16 cellular contexts compared by ENCODE assay signal in the genomic region with DNA sequence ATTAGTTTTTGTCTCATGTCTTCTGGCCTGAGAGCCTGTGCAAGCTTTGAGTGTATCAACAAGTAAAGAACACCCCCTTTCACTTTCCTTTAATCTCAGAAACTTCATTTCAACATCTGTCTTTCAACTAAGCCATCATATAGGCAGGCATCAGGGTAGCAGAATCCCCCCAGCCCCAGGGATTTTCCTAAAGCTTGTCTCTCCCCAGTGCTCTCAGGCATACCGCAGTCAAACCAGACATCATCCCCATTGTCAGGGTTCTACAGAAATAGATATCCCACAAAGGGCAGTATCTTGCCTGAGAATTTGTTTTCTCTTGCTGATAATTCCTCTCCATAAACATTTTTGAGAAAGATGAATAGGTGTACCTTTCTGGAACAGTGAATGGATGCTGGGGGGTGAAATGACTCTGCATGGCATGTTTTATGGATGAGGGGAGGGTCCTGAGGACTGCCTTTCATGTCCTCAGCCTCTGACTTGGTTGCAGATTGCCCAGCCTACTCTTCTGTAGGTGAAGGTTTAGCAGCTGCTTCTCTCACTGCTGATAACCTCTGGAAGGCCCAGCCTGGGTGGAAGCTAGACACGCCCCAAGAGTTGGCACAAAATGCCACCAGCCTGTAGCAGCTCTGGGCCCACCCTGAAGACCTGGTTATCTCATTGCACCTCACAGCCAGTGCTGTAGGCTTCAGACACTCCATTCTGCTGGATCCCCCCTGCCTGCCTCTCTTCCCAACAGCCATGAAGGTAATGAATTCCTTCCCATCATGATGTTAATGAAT. TPM values are rescaled to one million over a fixed set of nuclear protein-coding genes. Genes with fewer than 3 reads are reported as not detected.
DNase-seq lines count a peak whose midpoint lies in the region; ATAC-seq, FAIRE-seq and TF ChIP-seq lines count a peak whose summit lies in the region.
"Had no signal": no experiment of that assay in that cellular context is flagged by ENCODE, and none has a peak within 500 bp of the region (broad histone marks: within the 10 kb centered on the region; RNA-seq: fewer than 3 reads in every experiment).

No MANE protein-coding gene starts in this region.

- no peaks in the 10 kb centered on the region for H3K36me3 Mint-ChIP-seq in endodermal cell (ENCODE audit: low read depth)
- H3K36me3 Mint-ChIP-seq: CD8-positive, alpha-beta T cell had no signal

- TF ChIP-seq CTCF in endodermal cell (conservative IDR thresholded peaks at IDR 0.05) (no peak), sigmoid colon (IDR thresholded peaks at IDR 0.05) (no peak)

- DNase-seq in GM12892 (ENCODE audit: insufficient read length): no peak
- peak; percentile 62 for DNase-seq in endodermal cell
- peak; percentile 33 for DNase-seq in sigmoid colon
- no peak for DNase-seq in DMS53 (lab: John Stamatoyannopoulos, UW)
- no peak for DNase-seq in SJCRH30
- DNase-seq: Calu3, MM.1S, NCI-H1092, NCI-H1436 treated with DMSO at 0.1 percent for 48 hours, NCI-H2029, NCI-H526 had no signal

- no peak overlapping the region for H3K4me3 Mint-ChIP-seq in endodermal cell
- H3K4me3 Mint-ChIP-seq: CD8-positive, alpha-beta T cell had no signal

- H3K36me3 ChIP-seq in endodermal cell (ENCODE audit: control insufficient read depth, insufficient read depth, low read length): no peaks in the 10 kb centered on the region
- no peaks in the 10 kb centered on the region for H3K36me3 ChIP-seq in sigmoid colon
- H3K36me3 ChIP-seq in SJCRH30: no peaks in the 10 kb centered on the region
- H3K36me3 ChIP-seq: BLaER1 treated with 17β-estradiol and CSF1 and Interleukin-3, amounts not matched to agents 10 nM and 100 nM; HAP-1 had no signal

- peak overlapping the region; percentile 16 for H3K27ac Mint-ChIP-seq in endodermal cell
- H3K27ac Mint-ChIP-seq: CD8-positive, alpha-beta T cell had no signal

- H3K4me3 ChIP-seq in endodermal cell (ENCODE audit: low read length): no peak overlapping the region
- H3K4me3 ChIP-seq in sigmoid colon: no peak overlapping the region
- H3K4me3 ChIP-seq in SJCRH30: no peak overlapping the region
- H3K4me3 ChIP-seq: BLaER1 treated with 17β-estradiol and CSF1 and Interleukin-3, amounts not matched to agents 10 nM and 100 nM; HAP-1 had no signal

- peaks cover 19% of the 10 kb centered on the region for H3K4me1 ChIP-seq in endodermal cell (ENCODE audit: control insufficient read depth, insufficient read depth, low read length)
- H3K4me1 ChIP-seq in sigmoid colon: peaks cover 0 to 6% (median 2%) of the 10 kb centered on the region in 4 donors
- H3K4me1 ChIP-seq in SJCRH30: no peaks in the 10 kb centered on the region

- no peaks in the 10 kb centered on the region for H3K27me3 Mint-ChIP-seq in endodermal cell (ENCODE audit: insufficient read depth)

- no peak for TF ChIP-seq EP300 in sigmoid colon (IDR thresholded peaks at IDR 0.05)

- H3K27ac ChIP-seq in endodermal cell (ENCODE audit: low read depth, low read length) (no peak overlapping the region), sigmoid colon (no peak overlapping the region), SJCRH30 (no peak overlapping the region)
- H3K27ac ChIP-seq: BLaER1 treated with 17β-estradiol and CSF1 and Interleukin-3, amounts not matched to agents 10 nM and 100 nM had no signal

- ATAC-seq in HG02610 (IDR thresholded peaks at IDR 0.05; ENCODE audit: unreplicated experiment): peak; percentile 38
- no peak for ATAC-seq in GM18907 (IDR thresholded peaks at IDR 0.05; ENCODE audit: unreplicated experiment)
- ATAC-seq: CD8-positive, alpha-beta T cell had no signal

- peaks cover 71% of the 10 kb centered on the region for H3K4me1 Mint-ChIP-seq in endodermal cell

- H3K9me3 Mint-ChIP-seq in endodermal cell: no peaks in the 10 kb centered on the region
- H3K9me3 Mint-ChIP-seq: CD8-positive, alpha-beta T cell had no signal

- H3K27me3 ChIP-seq in endodermal cell (ENCODE audit: control insufficient read depth, insufficient read depth, low read length, poor library complexity, severe bottlenecking) (no peaks in the 10 kb centered on the region), sigmoid colon (no peaks in the 10 kb centered on the region), SJCRH30 (no peaks in the 10 kb centered on the region)
- H3K27me3 ChIP-seq: BLaER1 treated with 17β-estradiol and CSF1 and Interleukin-3, amounts not matched to agents 10 nM and 100 nM had no signal

- H3K9me3 ChIP-seq in endodermal cell (ENCODE audit: control insufficient read depth, low read length) (no peaks in the 10 kb centered on the region), sigmoid colon (no peaks in the 10 kb centered on the region), SJCRH30 (replicated peaks) (no peaks in the 10 kb centered on the region)
- H3K9me3 ChIP-seq: BLaER1 treated with 17β-estradiol and CSF1 and Interleukin-3, amounts not matched to agents 10 nM and 100 nM; HAP-1 had no signal

- peak; percentile 87 for FAIRE-seq in GM12892 (lab: Jason Lieb, UNC)

- WGBS in endodermal cell (ENCODE audit: insufficient coverage in 1 of 2, insufficient read length in 1 of 2), 2 experiments: 78 to 88% methylated on average over 1 to 2 of the region's 2 CpGs
- whole genome bisulfite sequencing in sigmoid colon, 2 donors: 63 to 85% methylated on average over 2 of the region's 2 CpGs

- no peak overlapping the region for H3K9ac ChIP-seq in endodermal cell (ENCODE audit: extremely low read depth, low read length, poor library complexity, severe bottlenecking)
- H3K9ac ChIP-seq: BLaER1 treated with 17β-estradiol and CSF1 and Interleukin-3, amounts not matched to agents 10 nM and 100 nM had no signal

- TF ChIP-seq POLR2A in GM12892 (IDR thresholded peaks at IDR 0.05; ENCODE audit: low read depth, low read length) (no peak), sigmoid colon (IDR thresholded peaks at IDR 0.05) (no peak)

- intact Hi-C loops in sigmoid colon (cut with DNase I): loop anchor here (2.0 kb wide), 1 partner anchor 273 kb away; no protein-coding TSS in a partner anchor

RNA-seq across cellular contexts. Expression of gene SHB, which starts 20.5 kb away (rescaled TPM):
- polyA plus RNA-seq in GM12892 (2012; ENCODE audit: missing spikeins): 1.0 TPM
- total RNA-seq in endodermal cell (10 to 100 TPM; 28.1 to 38.1 TPM), sigmoid colon (10 to 100 TPM in 3 of 4 donors, 1 to 10 TPM in 1; 6.8 to 33.7 (median 10.3) TPM)
- polyA plus RNA-seq in endodermal cell (2013, experiment 1 of 2): 10.8 TPM
- 12.5 TPM for polyA plus RNA-seq in endodermal cell (2013, experiment 2 of 2)
- polyA plus RNA-seq in sigmoid colon: 10 to 100 TPM in 2 of 3 donors, 1 to 10 TPM in 1; 9.5 to 11.7 (median 10.2) TPM
- 14.7 and 14.9 TPM in 2 replicates for total RNA-seq in SJCRH30 (2014; rRNA removed; shearing (Covaris generic))

Comparison
In these comparisons a context has a peak if more than half of its experiments do, and no peak if none do; other contexts are left out.
1. DNase-seq: peak in endodermal cell (single experiment) and sigmoid colon (single experiment); none in GM12892 (single experiment), DMS53 (single experiment) and SJCRH30 (0 of 2).